ENCODE assay signal across 18 cellular contexts in genomic region chr20:52082612-52083011, GRCh38.
DNase-seq lines count a peak whose midpoint lies in the region; ATAC-seq, FAIRE-seq and TF ChIP-seq lines count a peak whose summit lies in the region.
"Had no signal": no experiment of that assay in that cellular context is flagged by ENCODE, and none has a peak within 500 bp of the region (broad histone marks: within the 10 kb centered on the region; RNA-seq: fewer than 3 reads in every experiment).

No MANE protein-coding gene starts in this region.

- H3K36me3 Mint-ChIP-seq in MCF 10A (ENCODE audit: insufficient read depth, unreplicated experiment): no peaks in the 10 kb centered on the region

- DNase-seq in MCF 10A (ENCODE audit: unreplicated experiment) (peak; percentile 7), breast epithelium (ENCODE audit: low spot score in 2 of 2) (no peak), astrocyte of the spinal cord (ENCODE audit: low read depth, low spot score) (peak; percentile 14), fibroblast of villous mesenchyme (ENCODE audit: low read depth) (peak; percentile 61), GM12891 (ENCODE audit: insufficient read length, low spot score) (no peak), pancreas (no peak), substantia nigra (lab: John Stamatoyannopoulos, UW) (no peak), NCI-H1417 (lab: John Stamatoyannopoulos, UW) (no peak)
- DNase-seq: Caco-2, DMS153, NCI-H1048, NCI-H146, NCI-H2081, NCI-H748 treated with DMSO at 0.1 percent for 48 hours had no signal

- no peaks in the 10 kb centered on the region for H3K36me3 ChIP-seq in breast epithelium
- no peaks in the 10 kb centered on the region for H3K36me3 ChIP-seq in pancreas

- no peak overlapping the region for H3K4me3 ChIP-seq in breast epithelium
- no peak overlapping the region for H3K4me3 ChIP-seq in astrocyte of the spinal cord (ENCODE audit: low read depth, low read length)
- no peak overlapping the region for H3K4me3 ChIP-seq in fibroblast of villous mesenchyme (ENCODE audit: low read depth, low read length)
- H3K4me3 ChIP-seq in pancreas: no peak overlapping the region
- H3K4me3 ChIP-seq: K562 had no signal

- no peaks in the 10 kb centered on the region for H3K27me3 Mint-ChIP-seq in MCF 10A (ENCODE audit: insufficient read depth, unreplicated experiment)

- no peaks in the 10 kb centered on the region for H3K4me1 ChIP-seq in breast epithelium
- H3K4me1 ChIP-seq in pancreas: no peaks in the 10 kb centered on the region

- no peak for ATAC-seq in pancreas
- ATAC-seq: HCT116, K562 had no signal

- H3K4me1 Mint-ChIP-seq in MCF 10A (ENCODE audit: insufficient read depth, unreplicated experiment): peaks cover 11% of the 10 kb centered on the region

- H3K27me3 ChIP-seq in breast epithelium: no peaks in the 10 kb centered on the region
- H3K27me3 ChIP-seq in pancreas: no peaks in the 10 kb centered on the region

- POLR2A ChIA-PET in MCF 10A (lab: Yijun Ruan, JAX): interaction anchor here (0.5 to 2.1 kb wide), 11 partner anchors 10 to 598 kb away, joined by 3 to 8 read pairs (median 4); no protein-coding TSS in a partner anchor

- TF ChIP-seq POLR2A in breast epithelium (IDR thresholded peaks at IDR 0.05) (no peak), GM12891 (IDR thresholded peaks at IDR 0.05; ENCODE audit: low read depth, low read length) (no peak)

- peaks cover 0 to 10% of the 10 kb centered on the region in 2 donors for H3K9me3 ChIP-seq in breast epithelium
- H3K9me3 ChIP-seq in pancreas: no peaks in the 10 kb centered on the region

- intact Hi-C loops in MCF 10A (cut with micrococcal nuclease): loop anchor here (1.0 to 2.0 kb wide), 6 partner anchors 116 to 1096 kb away; no protein-coding TSS in a partner anchor
- intact Hi-C loops in breast epithelium (cut with DNase I; ENCODE audit: low total_unique reads): no loop called here
- intact Hi-C loops in pancreas (cut with DNase I): no loop called here

- FAIRE-seq in GM12891 (lab: Jason Lieb, UNC): no peak
- no peak for FAIRE-seq in pancreas (lab: Jason Lieb, UNC)
- FAIRE-seq: A204.1, K562 had no signal

- H3K4me3 Mint-ChIP-seq in MCF 10A (ENCODE audit: unreplicated experiment): no peak overlapping the region

- TF ChIP-seq CTCF in MCF 10A (IDR thresholded peaks at IDR 0.05; ENCODE audit: unreplicated experiment): no peak
- no peak for TF ChIP-seq CTCF in breast epithelium (IDR thresholded peaks at IDR 0.05)
- TF ChIP-seq CTCF in astrocyte of the spinal cord (IDR thresholded peaks at IDR 0.05; ENCODE audit: low read depth, low read length): no peak
- TF ChIP-seq CTCF in fibroblast of villous mesenchyme (IDR thresholded peaks at IDR 0.05; ENCODE audit: insufficient read depth, low read depth, low read length): no peak
- no peak for TF ChIP-seq CTCF in pancreas (IDR thresholded peaks at IDR 0.05)

- in situ Hi-C loops in astrocyte of the spinal cord (cut with HindIII; ENCODE audit: low sequenced_read_pairs): no loop called here

- H3K27ac Mint-ChIP-seq in MCF 10A (ENCODE audit: low read depth, unreplicated experiment): no peak overlapping the region

- H3K9me3 Mint-ChIP-seq in MCF 10A (ENCODE audit: unreplicated experiment): peaks cover 8% of the 10 kb centered on the region

- no peak overlapping the region for H3K27ac ChIP-seq in breast epithelium
- H3K27ac ChIP-seq in pancreas: no peak overlapping the region
- H3K27ac ChIP-seq in substantia nigra (ENCODE audit: low read depth, low read length, poor library complexity, severe bottlenecking): no peak overlapping the region
- H3K27ac ChIP-seq: C4-2B had no signal

- CTCF ChIA-PET in MCF 10A (lab: Yijun Ruan, JAX): interaction anchor here (0.6 to 8.7 kb wide), 53 partner anchors 9 to 1101 kb away, joined by 3 to 134 read pairs (median 5); partner anchors contain the start of gene SALL4

- no TSS peak for BruUV-seq in MCF 10A (replicated peaks; lab: Mats Ljungman, UMichigan)

TF ChIP-seq in GM12891, 5 proteins besides CTCF, POLR2A, EP300 and RAD21:
- TF ChIP-seq POU2F2 (IDR thresholded peaks at IDR 0.05; ENCODE audit: low read depth, low read length) (no peak), POLR2AphosphoS5 (IDR thresholded peaks at IDR 0.05; ENCODE audit: low read depth, low read length) (no peak), PAX5 (IDR thresholded peaks at IDR 0.05; ENCODE audit: insufficient read depth, low read length, severe bottlenecking) (no peak), SPI1 (IDR thresholded peaks at IDR 0.05; ENCODE audit: low read depth, low read length) (no peak), TAF1 (IDR thresholded peaks at IDR 0.05; ENCODE audit: low read depth, low read length) (no peak)

Comparison
In these comparisons a context has a peak if more than half of its experiments do, and no peak if none do; other contexts are left out.
1. DNase-seq: peak in MCF 10A (single experiment), astrocyte of the spinal cord (single experiment) and fibroblast of villous mesenchyme (single experiment); none in breast epithelium (0 of 2), GM12891 (single experiment), pancreas (0 of 6), substantia nigra (0 of 49) and NCI-H1417 (0 of 3).